In genomic region chr11:75816561-75817239, GRCh38 we compare ENCODE assay signal across 9 cellular contexts. TPM values are rescaled to one million over a fixed set of nuclear protein-coding genes. Genes with fewer than 3 reads are reported as not detected.
DNase-seq lines count a peak whose midpoint lies in the region; ATAC-seq and TF ChIP-seq lines count a peak whose summit lies in the region.
"Had no signal": no experiment of that assay in that cellular context is flagged by ENCODE, and none has a peak within 500 bp of the region (broad histone marks: within the 10 kb centered on the region; RNA-seq: fewer than 3 reads in every experiment).

No MANE protein-coding gene starts in this region.

- POLR2A ChIA-PET in AG04450 (lab: Yijun Ruan, JAX) = interaction anchor here (0.6 kb wide), 1 partner anchor 221 kb away, joined by 4 read pairs; no protein-coding TSS in a partner anchor

- H3K27ac ChIP-seq in AG04450 (ENCODE audit: low read depth, low read length) = no peak overlapping the region

- H3K4me1 Mint-ChIP-seq in HFFc6 (ENCODE audit: low read depth) = peaks cover 37% of the 10 kb centered on the region

- H3K4me3 ChIP-seq in AG04450 (ENCODE audit: low read depth, low read length) (peak overlapping the region; percentile 79), WI38 (ENCODE audit: low read depth, low read length) (peak overlapping the region; percentile 89), H7 (ENCODE audit: insufficient read depth, low read depth, low read length) (no peak overlapping the region)

- TF ChIP-seq CTCF in AG04450 (IDR thresholded peaks at IDR 0.05; ENCODE audit: low read depth, low read length) = no peak
- no peak for TF ChIP-seq CTCF in HFFc6 (IDR thresholded peaks at IDR 0.05)
- no peak for TF ChIP-seq CTCF in WI38 (IDR thresholded peaks at IDR 0.05; ENCODE audit: low read depth, low read length)

- CTCF ChIA-PET in AG04450 (lab: Charles Lee) = no interaction called here

- ATAC-seq in HG03460 (IDR thresholded peaks at IDR 0.05; ENCODE audit: unreplicated experiment) = no peak

- H3K27me3 ChIP-seq in AG04450 (ENCODE audit: control insufficient read depth, insufficient read depth, low read length) (no peaks in the 10 kb centered on the region), H7 (ENCODE audit: control insufficient read depth, insufficient read depth, low read length) (peaks cover 6% of the 10 kb centered on the region; the same call in 1 of the 2 replicates)

- H3K27me3 Mint-ChIP-seq in HFFc6 (ENCODE audit: insufficient read depth) = no peaks in the 10 kb centered on the region; the same call in 1 of the 2 replicates
- H3K27me3 Mint-ChIP-seq: activated naive CD8-positive, alpha-beta T cell treated with anti-CD3 and anti-CD28 coated beads for 36 hours had no signal

- DNase-seq in AG04450 (ENCODE audit: low read depth, low spot score) (no peak), HFFc6 (peak; percentile 9), lung microvascular endothelial cell (ENCODE audit: low read depth in 2 of 2) (peak; percentile 22 to 36), NCI-H510A (lab: John Stamatoyannopoulos, UW) (no peak), AG08395 (ENCODE audit: low spot score) (no peak), H7 (no peak)
- DNase-seq: activated naive CD8-positive, alpha-beta T cell treated with anti-CD3 and anti-CD28 coated beads for 36 hours had no signal

- no peaks in the 10 kb centered on the region; the same call in 1 of the 2 replicates for H3K9me3 ChIP-seq in AG04450 (ENCODE audit: control insufficient read depth, insufficient read depth, low read length)

- H3K9me3 Mint-ChIP-seq in HFFc6 = no peaks in the 10 kb centered on the region
- H3K9me3 Mint-ChIP-seq: activated naive CD8-positive, alpha-beta T cell treated with anti-CD3 and anti-CD28 coated beads for 36 hours had no signal

- no peak overlapping the region for H3K4me3 Mint-ChIP-seq in HFFc6
- H3K4me3 Mint-ChIP-seq: activated naive CD8-positive, alpha-beta T cell treated with anti-CD3 and anti-CD28 coated beads for 36 hours had no signal

- H3K36me3 Mint-ChIP-seq in HFFc6 (ENCODE audit: low read depth) = no peaks in the 10 kb centered on the region

- H3K27ac Mint-ChIP-seq in HFFc6 = no peak overlapping the region
- H3K27ac Mint-ChIP-seq: activated naive CD8-positive, alpha-beta T cell treated with anti-CD3 and anti-CD28 coated beads for 36 hours had no signal

- H3K36me3 ChIP-seq in H7 (replicated peaks; ENCODE audit: control insufficient read depth, insufficient read depth, low read length) = no peaks in the 10 kb centered on the region

RNA-seq across cellular contexts. Expression of gene UVRAG, which starts 1.7 kb away (rescaled TPM):
- polyA plus RNA-seq in AG04450 (2011; rRNA removed) = 8.9 and 11.6 TPM in 2 replicates
- polyA minus RNA-seq in AG04450 (2011; rRNA and poly(A)+ RNA removed) = 10.0 and 14.8 TPM in 2 replicates
- 10 to 100 TPM in 4 of 6 experiments, 1 to 10 TPM in 2; 9.4 to 12.9 (median 10.7) TPM for total RNA-seq in HFFc6 (2021; fragmentation: NEBNext Ultra II Directional; extraction: Animal tissue kit (Norgen Biotek cat#: 25700))
- total RNA-seq in lung microvascular endothelial cell = 41.0 and 60.7 TPM in 2 replicates
- 16.4 and 21.9 TPM in 2 replicates for total RNA-seq in H7 (2014; rRNA removed; shearing (Covaris generic))

RNA-seq across cellular contexts. Expression of gene DGAT2, which starts 48.1 kb away (rescaled TPM):
- polyA plus RNA-seq in AG04450 (2011; rRNA removed) = 0.43 and 0.56 TPM in 2 replicates
- 0.14 and 0.87 TPM in 2 replicates for polyA minus RNA-seq in AG04450 (2011; rRNA and poly(A)+ RNA removed)
- total RNA-seq in HFFc6 (2021; fragmentation: NEBNext Ultra II Directional; extraction: Animal tissue kit (Norgen Biotek cat#: 25700)) = under 1 TPM; 0.23 to 0.55 (median 0.36) TPM
- total RNA-seq in lung microvascular endothelial cell = 0.60 and 1.1 TPM in 2 replicates
- total RNA-seq in H7 (2014; rRNA removed; shearing (Covaris generic)) = 1.1 and 1.3 TPM in 2 replicates

Comparison
In these comparisons a context has a peak if more than half of its experiments do, and no peak if none do; other contexts are left out.
1. DNase-seq: peak in HFFc6 (single experiment) and lung microvascular endothelial cell (2 of 2); none in AG04450 (single experiment), NCI-H510A (single experiment), AG08395 (single experiment) and H7 (single experiment).